Comparison of ENCODE assay signal across 28 cellular contexts in genomic region chr2:160246356-160246755, GRCh38. TPM values are rescaled to one million over a fixed set of nuclear protein-coding genes. Genes with fewer than 3 reads are reported as not detected.
DNase-seq lines count a peak whose midpoint lies in the region; ATAC-seq and TF ChIP-seq lines count a peak whose summit lies in the region.
"Had no signal": no experiment of that assay in that cellular context is flagged by ENCODE, and none has a peak within 500 bp of the region (broad histone marks: within the 10 kb centered on the region; RNA-seq: fewer than 3 reads in every experiment).

No MANE protein-coding gene starts in this region.

- H3K4me1 ChIP-seq in left lung, result peaks cover 4 to 17% of the 10 kb centered on the region in 2 donors
- H3K4me1 ChIP-seq in thyroid gland, result peaks cover 23 to 37% of the 10 kb centered on the region in 2 donors
- H3K4me1 ChIP-seq: breast epithelium, Caco-2, neural progenitor cell, testis had no signal

- intact Hi-C loops in left lung (cut with DNase I) (no loop called here), thyroid gland (cut with DNase I) (no loop called here), head of caudate nucleus (cut with DNase I) (no loop called here)

- in situ Hi-C loops in astrocyte of the spinal cord (cut with HindIII; ENCODE audit: low sequenced_read_pairs), result no loop called here

- H3K27me3 ChIP-seq in left lung (no peaks in the 10 kb centered on the region), thyroid gland (no peaks in the 10 kb centered on the region)
- H3K27me3 ChIP-seq: breast epithelium, neural progenitor cell, testis had no signal

- DNase-seq in DMS53 (lab: John Stamatoyannopoulos, UW) (peak; percentile 12), DMS53 treated with DMSO at 0.1 percent for 48 hours (lab: John Stamatoyannopoulos, UW; ENCODE audit: unreplicated experiment) (no peak), astrocyte of the spinal cord (ENCODE audit: low read depth, low spot score) (peak; percentile 48), left lung (no peak), thyroid gland (no peak), NCI-H510A treated with DMSO at 0.1 percent for 48 hours (lab: John Stamatoyannopoulos, UW) (no peak), head of caudate nucleus (no peak), T-helper 2 cell (no peak)
- DNase-seq: activated B cell treated with CpG ODN at 0.5 μM for 24 hours; activated CD4-positive, alpha-beta T cell treated with anti-CD3 and anti-CD28 coated beads, Interleukin-2, amount 50 U/mL, for 48 hours; activated gamma-delta T cell; Caco-2; EL; H7; MM.1S; NCI-H1436 treated with DMSO at 0.1 percent for 48 hours; NCI-H2171; NCI-H526 treated with DMSO at 0.1 percent for 48 hours; stimulated activated CD4-positive, alpha-beta T cell treated with anti-CD3 and anti-CD28 coated beads, Interleukin-2, amount 100 ng/mL, for 24 hours; T-helper 9 cell; testis had no signal

- H3K9me3 ChIP-seq in left lung (no peaks in the 10 kb centered on the region), thyroid gland (no peaks in the 10 kb centered on the region)
- H3K9me3 ChIP-seq: breast epithelium, Caco-2, testis had no signal

- no peak overlapping the region for H3K4me3 ChIP-seq in astrocyte of the spinal cord (ENCODE audit: low read depth, low read length)
- no peak overlapping the region for H3K4me3 ChIP-seq in left lung
- no peak overlapping the region for H3K4me3 ChIP-seq in thyroid gland (replicated peaks in 1 of 3)
- H3K4me3 ChIP-seq: breast epithelium, neural progenitor cell, skin epidermis, testis had no signal

- 94 to 97% methylated on average over 2 of the region's 2 CpGs for WGBS in thyroid gland, 2 donors

- TF ChIP-seq POLR2A in thyroid gland (IDR thresholded peaks at IDR 0.05), result no peak

- H3K27ac ChIP-seq in left lung, result no peak overlapping the region
- H3K27ac ChIP-seq in thyroid gland, result peak overlapping the region in 2 of 3 donors; percentile 12 to 50
- H3K27ac ChIP-seq: 22Rv1, breast epithelium, neural progenitor cell, skin epidermis, testis had no signal

- H3K36me3 ChIP-seq in left lung (no peaks in the 10 kb centered on the region), thyroid gland (no peaks in the 10 kb centered on the region)
- H3K36me3 ChIP-seq: breast epithelium, neural progenitor cell had no signal

- no peak for TF ChIP-seq CTCF in astrocyte of the spinal cord (IDR thresholded peaks at IDR 0.05; ENCODE audit: low read depth, low read length)
- no peak for TF ChIP-seq CTCF in left lung (IDR thresholded peaks at IDR 0.05)
- TF ChIP-seq CTCF in thyroid gland (IDR thresholded peaks at IDR 0.05), result no peak

- peak; percentile 20 for ATAC-seq in left lung
- ATAC-seq: left lobe of liver; stimulated activated memory B cell treated with anti-CD40 and anti-IgM and Interleukin-4, amounts not matched to agents 10 μg/mL and 1 μg/mL and 100 μg/mL, for 72 hours had no signal

RNA-seq across cellular contexts. Expression of gene ITGB6, which starts 46.3 kb away (rescaled TPM):
- total RNA-seq in left lung (100 to 1,000 TPM in 1 of 2 donors, 10 to 100 TPM in 1; 58.3 to 227 TPM), thyroid gland (10 to 100 TPM; 11.1 to 17.2 (median 13.4) TPM)
- total RNA-seq: activated B cell treated with CpG ODN at 0.5 μM for 24 hours, H7, posterior vena cava had no signal

Comparison
In these comparisons a context has a peak if more than half of its experiments do, and no peak if none do; other contexts are left out.
1. DNase-seq: peak in DMS53 (single experiment) and astrocyte of the spinal cord (single experiment); none in DMS53 treated with DMSO at 0.1 percent for 48 hours (single experiment), left lung (0 of 2), thyroid gland (0 of 2), NCI-H510A treated with DMSO at 0.1 percent for 48 hours (single experiment), head of caudate nucleus (0 of 42) and T-helper 2 cell (0 of 5).
2. H3K27ac ChIP-seq: peak in thyroid gland (2 of 3); none in left lung (0 of 2).